17 cellular contexts compared by ENCODE assay signal in genomic region chr6:90446164-90446563, GRCh38.
DNase-seq lines count a peak whose midpoint lies in the region; ATAC-seq and TF ChIP-seq lines count a peak whose summit lies in the region.
"Had no signal": no experiment of that assay in that cellular context is flagged by ENCODE, and none has a peak within 500 bp of the region (broad histone marks: within the 10 kb centered on the region; RNA-seq: fewer than 3 reads in every experiment).

No MANE protein-coding gene starts in this region.

- H3K79me1 ChIP-seq in IMR-90 (ENCODE audit: low read depth in 1 of 2, low read length in 2 of 2) = no peaks in the 10 kb centered on the region

- H3K27ac Mint-ChIP-seq in activated CD4-positive, alpha-beta T cell treated with anti-CD3 and anti-CD28 coated beads for 36 hours = peak overlapping the region; percentile 99
- H3K27ac Mint-ChIP-seq in activated CD4-positive, alpha-beta T cell treated with anti-CD3 and anti-CD28 coated beads, Interleukin-2, amount 10 ng/mL, durations not matched to agents 7 days and 5 days = no peak overlapping the region
- peak overlapping the region; percentile 58 for H3K27ac Mint-ChIP-seq in activated T-helper 17 cell treated with anti-CD3 and anti-CD28 coated beads, Interleukin-2, amount 50 U/mL, for 72 hours
- H3K27ac Mint-ChIP-seq: CD14-positive monocyte; natural killer cell treated with Interleukin-12 subunit alpha and Interleukin-12 subunit beta and Interleukin-15 and Interleukin-18, amount 100 ng/mL, for 72 hours had no signal

- no peak overlapping the region for H3K4me3 Mint-ChIP-seq in activated CD4-positive, alpha-beta T cell treated with anti-CD3 and anti-CD28 coated beads for 36 hours
- H3K4me3 Mint-ChIP-seq in activated CD4-positive, alpha-beta T cell treated with anti-CD3 and anti-CD28 coated beads, Interleukin-2, amount 10 ng/mL, durations not matched to agents 7 days and 5 days = no peak overlapping the region
- peak overlapping the region; percentile 48 for H3K4me3 Mint-ChIP-seq in activated T-helper 17 cell treated with anti-CD3 and anti-CD28 coated beads, Interleukin-2, amount 50 U/mL, for 72 hours
- H3K4me3 Mint-ChIP-seq: CD14-positive monocyte; natural killer cell treated with Interleukin-12 subunit alpha and Interleukin-12 subunit beta and Interleukin-15 and Interleukin-18, amount 100 ng/mL, for 72 hours had no signal

- no peak overlapping the region for H3K9ac ChIP-seq in IMR-90 (ENCODE audit: low read depth, low read length)

- H2BK120ac ChIP-seq in IMR-90 (ENCODE audit: low read depth, low read length) = no peak overlapping the region

- CTCF ChIA-PET in activated CD4-positive, alpha-beta T cell treated with anti-CD3 and anti-CD28 coated beads for 36 hours (lab: Charles Lee) = interaction anchor here (3.0 kb wide), 1 partner anchor 11 kb away, joined by 12 read pairs; no protein-coding TSS in a partner anchor
- CTCF ChIA-PET in activated CD4-positive, alpha-beta T cell treated with anti-CD3 and anti-CD28 coated beads, Interleukin-2, amount 10 ng/mL, durations not matched to agents 7 days and 5 days (lab: Charles Lee) = no interaction called here
- CTCF ChIA-PET in IMR-90 (lab: Yijun Ruan, JAX) = no interaction called here

- peaks cover 18% of the 10 kb centered on the region for H3K27me3 ChIP-seq in IMR-90 (ENCODE audit: control insufficient read depth, insufficient read depth, low read length)
- H3K27me3 ChIP-seq: ascending aorta, pancreas, vagina had no signal

- no peak overlapping the region for H2AK9ac ChIP-seq in IMR-90 (replicated peaks; ENCODE audit: low read depth, low read length, poor library complexity)

- H2AK5ac ChIP-seq in IMR-90 (ENCODE audit: low read depth, low read length) = no peak overlapping the region

- no CpG with 5 or more reads among the region's 2 CpGs for WGBS in IMR-90 (ENCODE audit: extremely low coverage in 2 of 2, insufficient read length in 1 of 2), 2 experiments

- no peak overlapping the region for H2BK5ac ChIP-seq in IMR-90 (ENCODE audit: low read depth, low read length, poor library complexity, severe bottlenecking)

- no peak overlapping the region for H2BK20ac ChIP-seq in IMR-90 (ENCODE audit: low read depth, low read length)

- POLR2A ChIA-PET in activated CD4-positive, alpha-beta T cell treated with anti-CD3 and anti-CD28 coated beads for 36 hours (lab: Charles Lee) = interaction anchor here (0.6 to 1.3 kb wide), 6 partner anchors 10 to 120 kb away, joined by 3 to 5 read pairs (median 4); no protein-coding TSS in a partner anchor
- POLR2A ChIA-PET in activated CD4-positive, alpha-beta T cell treated with anti-CD3 and anti-CD28 coated beads, Interleukin-2, amount 10 ng/mL, durations not matched to agents 7 days and 5 days (lab: Charles Lee) = no interaction called here
- POLR2A ChIA-PET in IMR-90 (lab: Charles Lee; ENCODE audit: unreplicated experiment) = no interaction called here

- no peak for TF ChIP-seq POLR2A in IMR-90 (IDR thresholded peaks at IDR 0.05; ENCODE audit: low read depth, low read length)

- no peak overlapping the region for H3K18ac ChIP-seq in IMR-90 (ENCODE audit: low read depth, low read length)

- no peaks in the 10 kb centered on the region for H4K20me1 ChIP-seq in IMR-90 (ENCODE audit: insufficient read depth, low read length)

- no peak overlapping the region for H2AFZ ChIP-seq in IMR-90 (replicated peaks; ENCODE audit: low read length, poor library complexity)

- H3K4me2 ChIP-seq in IMR-90 (ENCODE audit: low read depth, low read length) = no peak overlapping the region

- intact Hi-C loops in activated CD4-positive, alpha-beta T cell treated with anti-CD3 and anti-CD28 coated beads for 36 hours (cut with DNase I, micrococcal nuclease) = no loop called here
- intact Hi-C loops in IMR-90 (cut with micrococcal nuclease) (no loop called here), mucosa of descending colon (cut with DNase I, micrococcal nuclease) (no loop called here)

- H3K4me1 Mint-ChIP-seq in activated CD4-positive, alpha-beta T cell treated with anti-CD3 and anti-CD28 coated beads for 36 hours = peaks cover 54% of the 10 kb centered on the region
- H3K4me1 Mint-ChIP-seq in activated CD4-positive, alpha-beta T cell treated with anti-CD3 and anti-CD28 coated beads, Interleukin-2, amount 10 ng/mL, durations not matched to agents 7 days and 5 days = peaks cover 27% of the 10 kb centered on the region
- peaks cover 28% of the 10 kb centered on the region for H3K4me1 Mint-ChIP-seq in activated T-helper 17 cell treated with anti-CD3 and anti-CD28 coated beads, Interleukin-2, amount 50 U/mL, for 72 hours
- H3K4me1 Mint-ChIP-seq: CD14-positive monocyte had no signal

- in situ Hi-C loops in IMR-90 (cut with MboI; ENCODE audit: low sequenced_read_pairs) = no loop called here

- H3K27ac ChIP-seq in IMR-90 (ENCODE audit: insufficient read depth, low read length) = no peak overlapping the region
- H3K27ac ChIP-seq: ascending aorta, pancreas, vagina had no signal

- no peak for DNase-seq in activated CD4-positive, alpha-beta T cell treated with anti-CD3 and anti-CD28 coated beads for 36 hours
- no peak for DNase-seq in activated CD4-positive, alpha-beta T cell treated with anti-CD3 and anti-CD28 coated beads, Interleukin-2, amount 10 ng/mL, durations not matched to agents 7 days and 5 days
- DNase-seq in IMR-90 = peak; percentile 43
- peak; percentile 14 for DNase-seq in fibroblast of mammary gland (ENCODE audit: low read depth)
- no peak for DNase-seq in Ammon's horn (ENCODE audit: low spot score)
- DNase-seq in central memory CD4-positive, alpha-beta T cell = no peak
- DNase-seq in mucosa of descending colon = no peak
- DNase-seq: activated CD4-positive, CD25-positive, alpha-beta regulatory T cell; activated gamma-delta T cell treated with Interleukin-2 at 50 U/mL for 16 hours; pancreas; right cardiac atrium; T1000 had no signal

- no peak for ATAC-seq in activated CD4-positive, alpha-beta T cell treated with anti-CD3 and anti-CD28 coated beads for 36 hours
- ATAC-seq in IMR-90 (ENCODE audit: low read depth) = no peak
- no peak for ATAC-seq in activated T-helper 17 cell treated with anti-CD3 and anti-CD28 coated beads, Interleukin-2, amount 50 U/mL, for 72 hours (replicated peaks)
- ATAC-seq in mucosa of descending colon = no peak
- ATAC-seq: pancreas, right cardiac atrium had no signal

- H3K4me1 ChIP-seq in IMR-90 (ENCODE audit: control insufficient read depth, insufficient read depth, low read length) (no peaks in the 10 kb centered on the region), mucosa of descending colon (ENCODE audit: low read depth) (no peaks in the 10 kb centered on the region)
- H3K4me1 ChIP-seq: pancreas, vagina had no signal

- no peak overlapping the region for H3K56ac ChIP-seq in IMR-90 (ENCODE audit: extremely low read depth, insufficient read depth, low read length)

- no peaks in the 10 kb centered on the region for H3K9me1 ChIP-seq in IMR-90 (ENCODE audit: insufficient read depth, low read length)

- peaks cover 2% of the 10 kb centered on the region for H3K36me3 Mint-ChIP-seq in activated CD4-positive, alpha-beta T cell treated with anti-CD3 and anti-CD28 coated beads for 36 hours (ENCODE audit: low read depth)
- H3K36me3 Mint-ChIP-seq in activated CD4-positive, alpha-beta T cell treated with anti-CD3 and anti-CD28 coated beads, Interleukin-2, amount 10 ng/mL, durations not matched to agents 7 days and 5 days (ENCODE audit: low read depth) = peaks cover 10% of the 10 kb centered on the region
- H3K36me3 Mint-ChIP-seq in activated T-helper 17 cell treated with anti-CD3 and anti-CD28 coated beads, Interleukin-2, amount 50 U/mL, for 72 hours (ENCODE audit: low read depth) = no peaks in the 10 kb centered on the region
- H3K36me3 Mint-ChIP-seq: CD14-positive monocyte; natural killer cell treated with Interleukin-12 subunit alpha and Interleukin-12 subunit beta and Interleukin-15 and Interleukin-18, amount 100 ng/mL, for 72 hours had no signal

- H4K8ac ChIP-seq in IMR-90 (ENCODE audit: low read depth in 2 of 2, low read length in 2 of 2) = no peak overlapping the region

- H2BK15ac ChIP-seq in IMR-90 (ENCODE audit: low read depth, low read length) = no peak overlapping the region

- H3K9me3 ChIP-seq in IMR-90 (ENCODE audit: control insufficient read depth, insufficient read depth, low read length) = no peaks in the 10 kb centered on the region
- H3K9me3 ChIP-seq in mucosa of descending colon = no peaks in the 10 kb centered on the region
- H3K9me3 ChIP-seq: ascending aorta, pancreas, vagina had no signal

- no peak overlapping the region for H3K4me3 ChIP-seq in IMR-90 (ENCODE audit: insufficient read depth, low read depth, low read length)
- no peak overlapping the region for H3K4me3 ChIP-seq in fibroblast of mammary gland (ENCODE audit: control insufficient read depth, low read depth, low read length)
- no peak overlapping the region for H3K4me3 ChIP-seq in mucosa of descending colon
- H3K4me3 ChIP-seq: ascending aorta, pancreas, vagina had no signal

- BruUV-seq in IMR-90 (replicated peaks; lab: Mats Ljungman, UMichigan) = no TSS peak

- no peaks in the 10 kb centered on the region for H3K36me3 ChIP-seq in IMR-90 (ENCODE audit: control insufficient read depth, insufficient read depth, low read length)
- no peaks in the 10 kb centered on the region for H3K36me3 ChIP-seq in mucosa of descending colon (ENCODE audit: low read depth)
- H3K36me3 ChIP-seq: ascending aorta, pancreas, vagina had no signal

- H4K91ac ChIP-seq in IMR-90 (ENCODE audit: insufficient read depth, low read depth, low read length) = no peak overlapping the region

- peaks cover 8% of the 10 kb centered on the region for H3K9me3 Mint-ChIP-seq in activated CD4-positive, alpha-beta T cell treated with anti-CD3 and anti-CD28 coated beads for 36 hours (ENCODE audit: low read depth)
- H3K9me3 Mint-ChIP-seq in activated CD4-positive, alpha-beta T cell treated with anti-CD3 and anti-CD28 coated beads, Interleukin-2, amount 10 ng/mL, durations not matched to agents 7 days and 5 days = peaks cover 9% of the 10 kb centered on the region
- peaks cover 3% of the 10 kb centered on the region for H3K9me3 Mint-ChIP-seq in activated T-helper 17 cell treated with anti-CD3 and anti-CD28 coated beads, Interleukin-2, amount 50 U/mL, for 72 hours
- H3K9me3 Mint-ChIP-seq: natural killer cell treated with Interleukin-12 subunit alpha and Interleukin-12 subunit beta and Interleukin-15 and Interleukin-18, amount 100 ng/mL, for 72 hours had no signal

- no peak for TF ChIP-seq CTCF in IMR-90 (conservative IDR thresholded peaks at IDR 0.05; ENCODE audit: low read depth, low read length)
- no peak for TF ChIP-seq CTCF in fibroblast of mammary gland (conservative IDR thresholded peaks at IDR 0.05; ENCODE audit: control insufficient read depth, insufficient read depth, low read depth, low read length)
- no peak for TF ChIP-seq CTCF in mucosa of descending colon (IDR thresholded peaks at IDR 0.05)

- H3K23ac ChIP-seq in IMR-90 (ENCODE audit: low read depth, low read length) = no peak overlapping the region

- H4K5ac ChIP-seq in IMR-90 (ENCODE audit: low read depth, low read length) = no peak overlapping the region

- no peak for TF ChIP-seq RAD21 in IMR-90 (IDR thresholded peaks at IDR 0.05; ENCODE audit: low read length)

- no peak overlapping the region for H3K4ac ChIP-seq in IMR-90 (ENCODE audit: low read depth, low read length)

- dilution Hi-C loops in IMR-90 (cut with HindIII; ENCODE audit: low sequenced_read_pairs, unreplicated experiment) = no loop called here

- no peaks in the 10 kb centered on the region for H3K27me3 Mint-ChIP-seq in activated CD4-positive, alpha-beta T cell treated with anti-CD3 and anti-CD28 coated beads for 36 hours
- H3K27me3 Mint-ChIP-seq in activated CD4-positive, alpha-beta T cell treated with anti-CD3 and anti-CD28 coated beads, Interleukin-2, amount 10 ng/mL, durations not matched to agents 7 days and 5 days = no peaks in the 10 kb centered on the region
- peaks cover 4% of the 10 kb centered on the region for H3K27me3 Mint-ChIP-seq in activated T-helper 17 cell treated with anti-CD3 and anti-CD28 coated beads, Interleukin-2, amount 50 U/mL, for 72 hours

- H3K14ac ChIP-seq in IMR-90 (replicated peaks; ENCODE audit: low read depth, low read length) = no peak overlapping the region

Comparison
In these comparisons a context has a peak if more than half of its experiments do, and no peak if none do; other contexts are left out.
1. DNase-seq: peak in IMR-90 (single experiment) and fibroblast of mammary gland (single experiment); none in activated CD4-positive, alpha-beta T cell treated with anti-CD3 and anti-CD28 coated beads for 36 hours (single experiment), activated CD4-positive, alpha-beta T cell treated with anti-CD3 and anti-CD28 coated beads, Interleukin-2, amount 10 ng/mL, durations not matched to agents 7 days and 5 days (single experiment), Ammon's horn (single experiment), central memory CD4-positive, alpha-beta T cell (single experiment) and mucosa of descending colon (0 of 3).